Comparison of ENCODE assay signal across 25 cellular contexts in the genomic region with DNA sequence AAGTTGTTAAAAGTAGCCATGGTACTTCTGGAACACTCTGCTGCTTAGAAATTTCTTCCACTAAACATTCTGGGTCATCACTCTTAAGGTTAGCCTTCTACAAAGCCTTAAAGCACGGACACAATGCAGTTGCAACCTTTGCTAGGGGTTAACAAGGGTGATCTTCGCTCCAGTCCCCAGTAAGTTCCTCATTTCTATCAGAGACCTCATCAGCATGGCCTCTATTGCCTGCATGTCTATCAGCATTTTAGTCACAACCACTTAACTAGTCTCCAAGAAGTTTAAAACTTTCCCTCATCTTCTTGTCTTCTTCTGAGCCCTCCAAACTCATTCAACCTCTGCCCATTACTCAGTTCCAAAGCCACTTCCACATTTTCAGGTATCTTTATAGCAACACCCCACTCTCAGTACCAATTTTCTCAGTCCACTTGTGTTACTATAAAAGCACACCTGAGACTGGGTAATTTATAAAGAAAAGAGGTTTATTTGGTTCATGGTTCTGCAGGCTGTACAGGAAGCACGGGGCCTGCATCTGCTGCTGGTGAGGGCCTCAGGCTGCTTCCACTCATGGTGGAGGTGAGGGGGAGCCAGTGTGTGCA. TPM values are rescaled to one million over a fixed set of nuclear protein-coding genes. Genes with fewer than 3 reads are reported as not detected.
"Had no signal": no experiment of that assay in that cellular context is flagged by ENCODE, and none has a peak within 500 bp of the region (broad histone marks: within the 10 kb centered on the region; RNA-seq: fewer than 3 reads in every experiment).

No MANE protein-coding gene starts in this region.

- H3K4me3 ChIP-seq: adrenal gland, gastroesophageal sphincter, heart left ventricle, mucosa of descending colon, neural progenitor cell, prostate gland, tibial nerve had no signal

- FAIRE-seq: astrocyte had no signal

- H3K4me3 Mint-ChIP-seq: activated CD4-positive, alpha-beta T cell treated with anti-CD3 and anti-CD28 coated beads for 36 hours; dendritic cell treated with granulocyte-macrophage colony-stimulating factor and Interleukin-4, amounts not matched to agents 40 ng/mL and 50 ng/mL, for 4 days; naive B cell; neural progenitor cell had no signal

- H3K9me3 ChIP-seq: mucosa of descending colon, prostate gland had no signal

- H3K27me3 ChIP-seq: adrenal gland, tibial nerve had no signal

- H3K27ac Mint-ChIP-seq: activated CD4-positive, alpha-beta T cell treated with anti-CD3 and anti-CD28 coated beads for 36 hours; activated naive CD4-positive, alpha-beta T cell treated with anti-CD3 and anti-CD28 coated beads, Interleukin-2, amount 50 U/mL, for 72 hours; dendritic cell treated with granulocyte-macrophage colony-stimulating factor and Interleukin-4, amounts not matched to agents 40 ng/mL and 50 ng/mL, for 4 days; naive B cell; neural progenitor cell had no signal

- H3K36me3 ChIP-seq: adrenal gland, gastroesophageal sphincter, heart left ventricle, neural progenitor cell, prostate gland, tibial nerve, WERI-Rb-1 had no signal

- H2AFZ ChIP-seq: neural progenitor cell had no signal

- H3K27ac ChIP-seq: adrenal gland, gastroesophageal sphincter, heart left ventricle, neural progenitor cell, tibial nerve, WERI-Rb-1 had no signal

- ATAC-seq: activated CD4-positive, alpha-beta T cell treated with anti-CD3 and anti-CD28 coated beads for 36 hours; activated naive CD4-positive, alpha-beta T cell treated with anti-CD3 and anti-CD28 coated beads, Interleukin-2, amount 50 U/mL, for 72 hours; esophagus mucosa; gastroesophageal sphincter; heart left ventricle; left ventricle myocardium superior; mucosa of descending colon; right cardiac atrium; stimulated activated naive CD8-positive, alpha-beta T cell treated with anti-CD3 and anti-CD28 coated beads, Interleukin-15, Interleukin-2, amounts not matched to agents 100 U/mL and 50 U/mL, for 24 hours had no signal

- H3K4me1 ChIP-seq: adrenal gland, gastroesophageal sphincter, heart left ventricle, prostate gland had no signal

- H3K4me1 Mint-ChIP-seq: activated CD4-positive, alpha-beta T cell treated with anti-CD3 and anti-CD28 coated beads for 36 hours; naive B cell had no signal

- H3K9ac ChIP-seq: neural progenitor cell had no signal

- H3K4me2 ChIP-seq: neural progenitor cell had no signal

- DNase-seq: activated CD4-positive, alpha-beta T cell treated with anti-CD3 and anti-CD28 coated beads for 36 hours; activated CD4-positive, alpha-beta T cell treated with anti-CD3 and anti-CD28 coated beads, Interleukin-2, amount 50 U/mL, for 48 hours; activated gamma-delta T cell treated with Interleukin-2 at 50 U/mL for 16 hours; adrenal gland; effector CD8-positive, alpha-beta T cell; heart left ventricle; kidney glomerular epithelial cell; left ventricle myocardium superior; mucosa of descending colon; naive B cell; right cardiac atrium; stimulated activated CD4-positive, alpha-beta T cell treated with anti-CD3 and anti-CD28 coated beads, Interleukin-2, amount 100 ng/mL, for 24 hours; stimulated activated naive CD8-positive, alpha-beta T cell treated with anti-CD3 and anti-CD28 coated beads, Interleukin-15, Interleukin-2, amounts not matched to agents 100 U/mL and 50 U/mL, for 24 hours had no signal

RNA-seq across cellular contexts. Expression of a gene that starts 48.7 kb away (rescaled TPM):
- total RNA-seq: activated CD4-positive, alpha-beta T cell treated with anti-CD3 and anti-CD28 coated beads for 36 hours; activated naive CD4-positive, alpha-beta T cell treated with anti-CD3 and anti-CD28 coated beads, Interleukin-2, amount 50 U/mL, for 72 hours; astrocyte; heart left ventricle; left ventricle myocardium superior; right cardiac atrium; skeletal muscle tissue had no signal
- polyA plus RNA-seq: right cardiac atrium had no signal

RNA-seq across cellular contexts. Expression of a gene that starts 50.1 kb away (rescaled TPM):
- total RNA-seq: astrocyte, osteocyte, skeletal muscle tissue had no signal

RNA-seq across cellular contexts. Expression of a gene that starts 59.3 kb away (rescaled TPM):
- total RNA-seq: activated CD4-positive, alpha-beta T cell treated with anti-CD3 and anti-CD28 coated beads for 36 hours; activated naive CD4-positive, alpha-beta T cell treated with anti-CD3 and anti-CD28 coated beads, Interleukin-2, amount 50 U/mL, for 72 hours; astrocyte; cerebellum; esophagus mucosa; gastroesophageal sphincter; left ventricle myocardium superior; mucosa of descending colon; osteocyte; prostate gland; skeletal muscle tissue had no signal
- polyA plus RNA-seq: right cardiac atrium had no signal
